In the genomic region with DNA sequence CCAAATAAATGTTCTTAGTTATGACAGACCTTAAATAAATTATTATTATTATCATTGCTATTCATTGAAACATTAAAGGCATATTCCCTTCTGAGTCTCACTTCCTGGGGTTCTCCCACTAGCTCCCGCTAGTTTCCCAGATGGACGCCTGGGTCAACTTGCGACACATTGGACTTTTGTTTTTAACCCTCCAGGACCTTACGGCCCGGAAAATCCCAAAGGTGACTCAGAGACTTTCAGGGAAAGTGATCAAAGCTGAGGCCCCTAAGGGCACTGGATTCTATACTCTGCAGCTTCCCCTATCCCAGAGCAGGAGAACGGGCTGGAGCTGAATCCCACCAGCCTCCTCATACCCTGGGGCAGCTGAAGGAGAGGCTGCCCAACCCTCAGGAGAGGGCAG, we compare ENCODE assay signal across 17 cellular contexts.
DNase-seq lines count a peak whose midpoint lies in the region; ATAC-seq, FAIRE-seq and TF ChIP-seq lines count a peak whose summit lies in the region.
"Had no signal": no experiment of that assay in that cellular context is flagged by ENCODE, and none has a peak within 500 bp of the region (broad histone marks: within the 10 kb centered on the region; RNA-seq: fewer than 3 reads in every experiment).

No MANE protein-coding gene starts in this region.

- no peak overlapping the region for H2BK120ac ChIP-seq in mesenchymal stem cell (ENCODE audit: low read depth, low read length)

- H2AK5ac ChIP-seq in mesenchymal stem cell (ENCODE audit: low read length, severe bottlenecking), result no peak overlapping the region

- DNase-seq in AG20443 (ENCODE audit: low spot score) (peak; percentile 49), RCC 7860 (ENCODE audit: low spot score) (peak; percentile 8), fibroblast of gingiva (ENCODE audit: low read depth) (peak; percentile 25), mesenchymal stem cell (peak; percentile 78), HuH-7.5 (ENCODE audit: low spot score) (no peak), colonic mucosa (no peak), aorta (no peak)
- DNase-seq in stimulated activated naive CD8-positive, alpha-beta T cell treated with anti-CD3 and anti-CD28 coated beads, Interleukin-15, Interleukin-2, amounts not matched to agents 100 U/mL and 50 U/mL, for 24 hours, result no peak
- DNase-seq: activated effector memory CD4-positive, alpha-beta T cell treated with Interleukin-2 at 50 U/mL for 16 hours; naive thymus-derived CD4-positive, alpha-beta T cell; NCI-H1436 treated with DMSO at 0.1 percent for 48 hours; NCI-H345; SHP77 treated with DMSO at 0.1 percent for 48 hours; stomach; T-helper 2 cell had no signal

- no peaks in the 10 kb centered on the region for H3K79me1 ChIP-seq in mesenchymal stem cell (replicated peaks; ENCODE audit: low read length, poor library complexity, severe bottlenecking)

- no peak overlapping the region for H4K91ac ChIP-seq in mesenchymal stem cell (ENCODE audit: low read length)

- H4K8ac ChIP-seq in mesenchymal stem cell (ENCODE audit: low read length), result no peak overlapping the region

- peak overlapping the region; percentile 27 for H3K9ac ChIP-seq in mesenchymal stem cell (ENCODE audit: low read length)
- H3K9ac ChIP-seq in colonic mucosa (ENCODE audit: low read depth in 2 of 2, low read length in 2 of 2), result no peak overlapping the region

- H3K4ac ChIP-seq in mesenchymal stem cell (ENCODE audit: low read depth in 1 of 2, low read length in 2 of 2), result no peak overlapping the region

- intact Hi-C loops in colonic mucosa (cut with DNase I) (no loop called here), aorta (cut with DNase I) (no loop called here)

- no peak for TF ChIP-seq CTCF in colonic mucosa (IDR thresholded peaks at IDR 0.05)

- H3K4me3 ChIP-seq in mesenchymal stem cell (ENCODE audit: insufficient read depth in 1 of 2, low read depth in 1 of 2, low read length in 2 of 2) (no peak overlapping the region), colonic mucosa (no peak overlapping the region), aorta (ENCODE audit: low read length in 2 of 2) (no peak overlapping the region)
- H3K4me3 ChIP-seq: stomach had no signal

- no peak overlapping the region for H2BK5ac ChIP-seq in mesenchymal stem cell (ENCODE audit: low read depth, low read length, poor library complexity, severe bottlenecking)

- no peak for FAIRE-seq in RCC 7860 (lab: Jason Lieb, UNC)
- FAIRE-seq: urothelium cell line had no signal

- H3K23ac ChIP-seq in mesenchymal stem cell (ENCODE audit: low read length in 2 of 2), result no peak overlapping the region

- H3K27ac ChIP-seq in mesenchymal stem cell (ENCODE audit: low read length, poor library complexity, severe bottlenecking) (no peak overlapping the region), colonic mucosa (no peak overlapping the region), aorta (ENCODE audit: low read depth in 1 of 2, low read length in 2 of 2) (no peak overlapping the region)

- no peak overlapping the region for H2BK12ac ChIP-seq in mesenchymal stem cell (ENCODE audit: low read length in 2 of 2)

- H3K36me3 ChIP-seq in mesenchymal stem cell (ENCODE audit: control insufficient read depth in 1 of 2, insufficient read depth in 2 of 2, low read depth in 1 of 2, low read length in 2 of 2) (no peaks in the 10 kb centered on the region), colonic mucosa (no peaks in the 10 kb centered on the region), aorta (ENCODE audit: control insufficient read depth in 1 of 2, insufficient read depth in 2 of 2, low read length in 1 of 2) (no peaks in the 10 kb centered on the region)
- H3K36me3 ChIP-seq: stomach had no signal

- peaks cover 0 to 10% of the 10 kb centered on the region in 2 experiments for H3K27me3 ChIP-seq in mesenchymal stem cell (ENCODE audit: control insufficient read depth in 1 of 2, insufficient read depth in 1 of 2, low read length in 2 of 2)
- no peaks in the 10 kb centered on the region for H3K27me3 ChIP-seq in colonic mucosa
- no peaks in the 10 kb centered on the region for H3K27me3 ChIP-seq in aorta (ENCODE audit: control insufficient read depth in 1 of 2, insufficient read depth in 2 of 2, low read length in 1 of 2)
- H3K27me3 ChIP-seq: stomach had no signal

- 56% methylated on average over 6 of the region's 6 CpGs for WGBS in mesenchymal stem cell
- 68 to 69% methylated on average over 6 of the region's 6 CpGs for WGBS in aorta, 2 donors

- H3K18ac ChIP-seq in mesenchymal stem cell (ENCODE audit: low read depth in 1 of 2, low read length in 2 of 2), result peak overlapping the region in 1 of 2 experiments; percentile 34

- H3K4me1 ChIP-seq in mesenchymal stem cell (ENCODE audit: control insufficient read depth, insufficient read depth, low read depth, low read length), result peaks cover 2% of the 10 kb centered on the region
- no peaks in the 10 kb centered on the region for H3K4me1 ChIP-seq in colonic mucosa
- H3K4me1 ChIP-seq in aorta (ENCODE audit: control insufficient read depth in 1 of 2, insufficient read depth in 2 of 2, low read length in 2 of 2), result peaks cover 8 to 10% of the 10 kb centered on the region in 2 donors

- no peak overlapping the region for H3K14ac ChIP-seq in mesenchymal stem cell (ENCODE audit: low read length in 2 of 2)

- no peak overlapping the region for H2AFZ ChIP-seq in mesenchymal stem cell (ENCODE audit: low read depth, low read length)

- H2BK15ac ChIP-seq in mesenchymal stem cell (ENCODE audit: low read depth, poor library complexity, severe bottlenecking), result no peak overlapping the region

- H3K4me2 ChIP-seq in mesenchymal stem cell (ENCODE audit: low read length, poor library complexity, severe bottlenecking), result no peak overlapping the region

- no peak for ATAC-seq in stimulated activated naive CD8-positive, alpha-beta T cell treated with anti-CD3 and anti-CD28 coated beads, Interleukin-15, Interleukin-2, amounts not matched to agents 100 U/mL and 50 U/mL, for 24 hours
- no peak for ATAC-seq in aorta (ENCODE audit: low FRiP score)
- ATAC-seq: naive thymus-derived CD4-positive, alpha-beta T cell had no signal

- H3K9me3 ChIP-seq in mesenchymal stem cell (ENCODE audit: control insufficient read depth, low read length) (no peaks in the 10 kb centered on the region), colonic mucosa (no peaks in the 10 kb centered on the region), aorta (ENCODE audit: control insufficient read depth, low read length) (no peaks in the 10 kb centered on the region)
- H3K9me3 ChIP-seq: Caco-2, stomach had no signal

Comparison
In these comparisons a context has a peak if more than half of its experiments do, and no peak if none do; other contexts are left out.
1. DNase-seq: peak in AG20443 (single experiment), RCC 7860 (single experiment), fibroblast of gingiva (single experiment) and mesenchymal stem cell (single experiment); none in stimulated activated naive CD8-positive, alpha-beta T cell treated with anti-CD3 and anti-CD28 coated beads, Interleukin-15, Interleukin-2, amounts not matched to agents 100 U/mL and 50 U/mL, for 24 hours (single experiment), HuH-7.5 (single experiment), colonic mucosa (single experiment) and aorta (0 of 2).